1 cellular context compared by ENCODE assay signal in genomic region chr9:4678679-4679267, GRCh38.
TF ChIP-seq lines count a peak whose summit lies in the region.

No MANE protein-coding gene starts in this region.

TF ChIP-seq in GM23338, 12 proteins besides CTCF, POLR2A, EP300 and RAD21 (continued from another document):
- TF ChIP-seq, protein P1, sequence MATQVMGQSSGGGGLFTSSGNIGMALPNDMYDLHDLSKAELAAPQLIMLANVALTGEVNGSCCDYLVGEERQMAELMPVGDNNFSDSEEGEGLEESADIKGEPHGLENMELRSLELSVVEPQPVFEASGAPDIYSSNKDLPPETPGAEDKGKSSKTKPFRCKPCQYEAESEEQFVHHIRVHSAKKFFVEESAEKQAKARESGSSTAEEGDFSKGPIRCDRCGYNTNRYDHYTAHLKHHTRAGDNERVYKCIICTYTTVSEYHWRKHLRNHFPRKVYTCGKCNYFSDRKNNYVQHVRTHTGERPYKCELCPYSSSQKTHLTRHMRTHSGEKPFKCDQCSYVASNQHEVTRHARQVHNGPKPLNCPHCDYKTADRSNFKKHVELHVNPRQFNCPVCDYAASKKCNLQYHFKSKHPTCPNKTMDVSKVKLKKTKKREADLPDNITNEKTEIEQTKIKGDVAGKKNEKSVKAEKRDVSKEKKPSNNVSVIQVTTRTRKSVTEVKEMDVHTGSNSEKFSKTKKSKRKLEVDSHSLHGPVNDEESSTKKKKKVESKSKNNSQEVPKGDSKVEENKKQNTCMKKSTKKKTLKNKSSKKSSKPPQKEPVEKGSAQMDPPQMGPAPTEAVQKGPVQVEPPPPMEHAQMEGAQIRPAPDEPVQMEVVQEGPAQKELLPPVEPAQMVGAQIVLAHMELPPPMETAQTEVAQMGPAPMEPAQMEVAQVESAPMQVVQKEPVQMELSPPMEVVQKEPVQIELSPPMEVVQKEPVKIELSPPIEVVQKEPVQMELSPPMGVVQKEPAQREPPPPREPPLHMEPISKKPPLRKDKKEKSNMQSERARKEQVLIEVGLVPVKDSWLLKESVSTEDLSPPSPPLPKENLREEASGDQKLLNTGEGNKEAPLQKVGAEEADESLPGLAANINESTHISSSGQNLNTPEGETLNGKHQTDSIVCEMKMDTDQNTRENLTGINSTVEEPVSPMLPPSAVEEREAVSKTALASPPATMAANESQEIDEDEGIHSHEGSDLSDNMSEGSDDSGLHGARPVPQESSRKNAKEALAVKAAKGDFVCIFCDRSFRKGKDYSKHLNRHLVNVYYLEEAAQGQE (IDR thresholded peaks at IDR 0.05; ENCODE audit: unreplicated experiment): no peak
- no peak for TF ChIP-seq CREB1 (CRISPR knock-in tag; IDR thresholded peaks at IDR 0.05; ENCODE audit: low read depth)
- no peak for TF ChIP-seq JUNB (IDR thresholded peaks at IDR 0.05; ENCODE audit: unreplicated experiment)
